ENCODE assay signal across 19 cellular contexts in the genomic region with DNA sequence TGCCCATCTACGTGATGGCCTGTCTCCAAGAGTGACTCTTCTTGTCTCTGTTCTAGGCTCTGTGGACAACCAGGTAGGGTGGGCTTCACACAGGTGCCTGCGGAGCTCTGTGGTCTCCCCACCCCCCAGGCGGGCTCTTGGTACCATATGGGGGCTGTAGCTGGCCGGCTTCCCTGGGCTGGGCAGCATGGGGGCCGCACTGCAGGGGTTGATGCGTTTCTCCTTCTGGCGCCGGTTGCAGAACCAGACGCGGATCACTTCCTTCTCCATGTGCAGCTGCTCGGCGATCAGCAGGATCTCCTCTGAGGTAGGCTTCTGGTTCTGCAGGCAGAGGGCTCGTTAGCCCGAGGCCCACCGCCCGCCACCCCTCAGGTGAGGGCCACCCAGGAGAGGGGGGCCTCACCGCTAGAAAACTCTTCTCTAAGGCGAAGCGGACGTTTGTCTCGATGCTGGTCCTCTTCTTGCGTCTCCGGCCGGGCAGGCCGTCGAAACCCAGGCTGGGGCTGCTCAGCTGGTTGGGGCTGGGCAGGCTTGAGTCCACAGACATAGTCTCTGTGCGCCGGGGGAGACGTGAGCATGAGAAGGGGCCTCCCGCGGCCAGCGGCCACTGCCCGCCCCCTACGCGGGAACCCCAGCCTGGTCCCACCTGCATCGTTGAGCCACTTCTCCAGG. TPM values are rescaled to one million over a fixed set of nuclear protein-coding genes. Genes with fewer than 3 reads are reported as not detected.
"Had no signal": no experiment of that assay in that cellular context is flagged by ENCODE, and none has a peak within 500 bp of the region (broad histone marks: within the 10 kb centered on the region; RNA-seq: fewer than 3 reads in every experiment).

No MANE protein-coding gene starts in this region.

- H3K4me1 ChIP-seq: psoas muscle, right lobe of liver had no signal

- H3K9me3 Mint-ChIP-seq: activated CD4-positive, alpha-beta memory T cell treated with anti-CD3 and anti-CD28 coated beads, Interleukin-2, amount 10 ng/mL, durations not matched to agents 7 days and 5 days; activated naive CD4-positive, alpha-beta T cell treated with anti-CD3 and anti-CD28 coated beads for 36 hours; activated T-cell treated with anti-CD3 and anti-CD28 coated beads, Interleukin-2, amount 50 U/mL, for 4 hours; effector memory CD8-positive, alpha-beta T cell; mesothelial cell of epicardium; neural crest cell had no signal

- H3K27me3 Mint-ChIP-seq: activated CD4-positive, alpha-beta memory T cell treated with anti-CD3 and anti-CD28 coated beads, Interleukin-2, amount 10 ng/mL, durations not matched to agents 7 days and 5 days; effector memory CD8-positive, alpha-beta T cell had no signal

- H3K4me2 ChIP-seq: smooth muscle cell had no signal

- ATAC-seq: activated T-cell treated with anti-CD3 and anti-CD28 coated beads, Interleukin-2, amount 50 U/mL, for 4 hours; body of pancreas; effector memory CD8-positive, alpha-beta T cell; left lobe of liver; psoas muscle; right lobe of liver had no signal

- H3K36me3 ChIP-seq: ovary, right lobe of liver, tibial artery had no signal

- H3K9me3 ChIP-seq: body of pancreas, ovary, psoas muscle, right lobe of liver, tibial artery had no signal

- H3K4me3 ChIP-seq: body of pancreas, lung, ovary, psoas muscle, right lobe of liver, smooth muscle cell, tibial artery had no signal

- FAIRE-seq: kidney had no signal

- H3K4me1 Mint-ChIP-seq: mesothelial cell of epicardium had no signal

- H3K4me3 Mint-ChIP-seq: activated CD4-positive, alpha-beta memory T cell treated with anti-CD3 and anti-CD28 coated beads, Interleukin-2, amount 10 ng/mL, durations not matched to agents 7 days and 5 days; activated naive CD4-positive, alpha-beta T cell treated with anti-CD3 and anti-CD28 coated beads for 36 hours; activated T-cell treated with anti-CD3 and anti-CD28 coated beads, Interleukin-2, amount 50 U/mL, for 4 hours; effector memory CD8-positive, alpha-beta T cell; mesothelial cell of epicardium; neural crest cell had no signal

- H3K27ac ChIP-seq: body of pancreas, ovary, psoas muscle, right lobe of liver, tibial artery had no signal

- H3K36me3 Mint-ChIP-seq: mesothelial cell of epicardium had no signal

- H3K27ac Mint-ChIP-seq: activated CD4-positive, alpha-beta memory T cell treated with anti-CD3 and anti-CD28 coated beads, Interleukin-2, amount 10 ng/mL, durations not matched to agents 7 days and 5 days; activated naive CD4-positive, alpha-beta T cell treated with anti-CD3 and anti-CD28 coated beads for 36 hours; mesothelial cell of epicardium had no signal

- DNase-seq: activated CD4-positive, alpha-beta memory T cell treated with anti-CD3 and anti-CD28 coated beads, Interleukin-2, amount 10 ng/mL, durations not matched to agents 7 days and 5 days; activated CD4-positive, CD25-positive, alpha-beta regulatory T cell; activated naive CD4-positive, alpha-beta T cell treated with anti-CD3 and anti-CD28 coated beads for 36 hours; activated T-cell treated with anti-CD3 and anti-CD28 coated beads, Interleukin-2, amount 50 U/mL, for 4 hours; body of pancreas; effector memory CD8-positive, alpha-beta T cell; ovary; right lobe of liver; stimulated activated CD4-positive, alpha-beta T cell treated with anti-CD3 and anti-CD28 coated beads, Interleukin-4, amount 100 ng/mL, for 1 hour; tibial artery had no signal

- H3K27me3 ChIP-seq: body of pancreas, ovary, right lobe of liver had no signal

RNA-seq across cellular contexts. Expression of a gene that starts 25.3 kb away (rescaled TPM):
- total RNA-seq: dermis microvascular lymphatic vessel endothelial cell, fibroblast of villous mesenchyme had no signal
